Comparison of ENCODE assay signal across 1 cellular context in the genomic region with DNA sequence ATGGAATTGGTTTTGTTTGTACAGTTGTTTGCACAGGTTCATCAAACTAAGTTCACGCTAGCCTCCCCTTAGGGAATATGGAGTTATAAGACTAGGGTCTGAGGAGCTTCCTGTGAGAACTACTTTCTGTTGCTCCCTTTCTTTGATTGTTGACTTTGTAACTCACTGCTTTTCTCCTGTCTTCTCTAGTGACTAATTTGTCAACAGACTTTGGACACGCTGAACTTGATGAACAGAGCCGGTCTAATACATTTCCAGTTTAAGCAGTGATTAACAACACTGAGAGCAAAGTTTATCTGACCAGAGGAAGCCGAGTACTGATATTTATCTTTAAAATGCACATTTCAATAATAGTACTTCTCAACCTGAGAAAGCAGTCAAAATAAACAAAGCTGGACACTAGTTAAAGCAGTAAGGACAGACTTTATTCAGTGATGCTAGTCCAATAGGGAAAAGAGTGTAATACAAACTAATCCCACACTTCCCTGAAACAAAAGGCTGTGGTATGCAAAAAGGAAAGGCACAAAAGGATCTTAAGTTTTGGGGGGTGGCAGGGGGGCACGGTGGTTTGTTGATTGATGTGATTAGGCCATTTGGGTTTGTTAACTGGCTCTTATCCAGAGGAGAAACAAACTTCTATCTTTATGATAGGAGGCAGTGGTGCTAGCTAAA.
TF ChIP-seq lines count a peak whose summit lies in the region.

No MANE protein-coding gene starts in this region.

TF ChIP-seq in GM23338, 12 proteins besides CTCF, POLR2A, EP300 and RAD21 (continued from another document):
- TF ChIP-seq ZNF462 (CRISPR knock-in tag; IDR thresholded peaks at IDR 0.05) (no peak), EZH2 (IDR thresholded peaks at IDR 0.05; ENCODE audit: low read depth, unreplicated experiment) (no peak), ZNF331 (CRISPR knock-in tag; IDR thresholded peaks at IDR 0.05; ENCODE audit: low read depth) (no peak), CREB1 (CRISPR knock-in tag; IDR thresholded peaks at IDR 0.05; ENCODE audit: low read depth) (no peak), ZNF114 (CRISPR knock-in tag; IDR thresholded peaks at IDR 0.05) (no peak), STAT1 (IDR thresholded peaks at IDR 0.05; ENCODE audit: unreplicated experiment) (no peak)
- TF ChIP-seq, protein P1, sequence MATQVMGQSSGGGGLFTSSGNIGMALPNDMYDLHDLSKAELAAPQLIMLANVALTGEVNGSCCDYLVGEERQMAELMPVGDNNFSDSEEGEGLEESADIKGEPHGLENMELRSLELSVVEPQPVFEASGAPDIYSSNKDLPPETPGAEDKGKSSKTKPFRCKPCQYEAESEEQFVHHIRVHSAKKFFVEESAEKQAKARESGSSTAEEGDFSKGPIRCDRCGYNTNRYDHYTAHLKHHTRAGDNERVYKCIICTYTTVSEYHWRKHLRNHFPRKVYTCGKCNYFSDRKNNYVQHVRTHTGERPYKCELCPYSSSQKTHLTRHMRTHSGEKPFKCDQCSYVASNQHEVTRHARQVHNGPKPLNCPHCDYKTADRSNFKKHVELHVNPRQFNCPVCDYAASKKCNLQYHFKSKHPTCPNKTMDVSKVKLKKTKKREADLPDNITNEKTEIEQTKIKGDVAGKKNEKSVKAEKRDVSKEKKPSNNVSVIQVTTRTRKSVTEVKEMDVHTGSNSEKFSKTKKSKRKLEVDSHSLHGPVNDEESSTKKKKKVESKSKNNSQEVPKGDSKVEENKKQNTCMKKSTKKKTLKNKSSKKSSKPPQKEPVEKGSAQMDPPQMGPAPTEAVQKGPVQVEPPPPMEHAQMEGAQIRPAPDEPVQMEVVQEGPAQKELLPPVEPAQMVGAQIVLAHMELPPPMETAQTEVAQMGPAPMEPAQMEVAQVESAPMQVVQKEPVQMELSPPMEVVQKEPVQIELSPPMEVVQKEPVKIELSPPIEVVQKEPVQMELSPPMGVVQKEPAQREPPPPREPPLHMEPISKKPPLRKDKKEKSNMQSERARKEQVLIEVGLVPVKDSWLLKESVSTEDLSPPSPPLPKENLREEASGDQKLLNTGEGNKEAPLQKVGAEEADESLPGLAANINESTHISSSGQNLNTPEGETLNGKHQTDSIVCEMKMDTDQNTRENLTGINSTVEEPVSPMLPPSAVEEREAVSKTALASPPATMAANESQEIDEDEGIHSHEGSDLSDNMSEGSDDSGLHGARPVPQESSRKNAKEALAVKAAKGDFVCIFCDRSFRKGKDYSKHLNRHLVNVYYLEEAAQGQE (IDR thresholded peaks at IDR 0.05; ENCODE audit: unreplicated experiment) = no peak
